ENCODE assay signal across 26 cellular contexts in genomic region chr16:65297453-65297852, GRCh38.
"Had no signal": no experiment of that assay in that cellular context is flagged by ENCODE, and none has a peak within 500 bp of the region (broad histone marks: within the 10 kb centered on the region; RNA-seq: fewer than 3 reads in every experiment).

No MANE protein-coding gene starts in this region.

- H3K27ac ChIP-seq: adrenal gland, body of pancreas, heart right ventricle, left lung, VCaP had no signal

- H3K4me1 ChIP-seq: body of pancreas, left lung, upper lobe of left lung had no signal

- H3K4me3 ChIP-seq: adrenal gland, body of pancreas, heart right ventricle, left lung, upper lobe of left lung had no signal

- H3K27ac Mint-ChIP-seq: activated CD8-positive, alpha-beta memory T cell treated with anti-CD3 and anti-CD28 coated beads, Interleukin-2, amount 10 ng/mL, durations not matched to agents 7 days and 5 days; activated naive CD4-positive, alpha-beta T cell treated with anti-CD3 and anti-CD28 coated beads for 36 hours; activated T-helper 2 cell treated with anti-CD3 and anti-CD28 coated beads, Interferon-gamma antibody, Interleukin-2, Interleukin-4, amounts not matched to agents 10 μg/mL and 5 μg/mL and 100 μg/mL, durations not matched to agents 14 hours and 24 hours and 36 hours had no signal

- H3K36me3 Mint-ChIP-seq: activated CD8-positive, alpha-beta memory T cell treated with anti-CD3 and anti-CD28 coated beads, Interleukin-2, amount 10 ng/mL, durations not matched to agents 7 days and 5 days had no signal

- FAIRE-seq: endothelial cell of umbilical vein, islet of Langerhans had no signal

- H3K4me1 Mint-ChIP-seq: activated CD8-positive, alpha-beta memory T cell treated with anti-CD3 and anti-CD28 coated beads, Interleukin-2, amount 10 ng/mL, durations not matched to agents 7 days and 5 days; neural crest cell had no signal

- H3K27me3 Mint-ChIP-seq: activated CD8-positive, alpha-beta memory T cell treated with anti-CD3 and anti-CD28 coated beads, Interleukin-2, amount 10 ng/mL, durations not matched to agents 7 days and 5 days had no signal

- H3K4me3 Mint-ChIP-seq: activated CD8-positive, alpha-beta memory T cell treated with anti-CD3 and anti-CD28 coated beads, Interleukin-2, amount 10 ng/mL, durations not matched to agents 7 days and 5 days; activated naive CD4-positive, alpha-beta T cell treated with anti-CD3 and anti-CD28 coated beads for 36 hours; neural crest cell had no signal

- H3K36me3 ChIP-seq: adrenal gland, heart right ventricle, left lung, upper lobe of left lung had no signal

- DNase-seq: activated CD4-positive, alpha-beta T cell treated with anti-CD3 and anti-CD28 coated beads, Interleukin-2, amount 50 U/mL, for 48 hours; activated CD8-positive, alpha-beta memory T cell treated with anti-CD3 and anti-CD28 coated beads, Interleukin-2, amount 10 ng/mL, durations not matched to agents 7 days and 5 days; activated naive CD4-positive, alpha-beta T cell treated with anti-CD3 and anti-CD28 coated beads for 36 hours; activated T-cell treated with anti-CD3 and anti-CD28 coated beads, Interleukin-2, amount 50 U/mL, for 1 hour; adrenal gland; body of pancreas; central memory CD4-positive, alpha-beta T cell; cortex of kidney; effector CD8-positive, alpha-beta T cell; foreskin melanocyte; heart right ventricle; left lung; midbrain; SHP77; stimulated activated CD4-positive, alpha-beta T cell treated with anti-CD3 and anti-CD28 coated beads, Interleukin-4, amount 100 ng/mL, for 24 hours; stimulated activated naive CD4-positive, alpha-beta T cell treated with Interleukin-2 at 50 U/mL for 16 hours; substantia nigra; T-helper 1 cell; T1000; upper lobe of left lung had no signal

- H3K9me3 ChIP-seq: adrenal gland, body of pancreas, heart right ventricle, left lung, upper lobe of left lung had no signal

- H3K27me3 ChIP-seq: adrenal gland, body of pancreas, heart right ventricle, left lung, upper lobe of left lung had no signal

- ATAC-seq: activated CD8-positive, alpha-beta memory T cell treated with anti-CD3 and anti-CD28 coated beads, Interleukin-2, amount 10 ng/mL, durations not matched to agents 7 days and 5 days; body of pancreas; left lung; SK-N-SH treated with all-trans-retinoic acid at 6 μM for 48 hours had no signal
